8 cellular contexts compared by ENCODE assay signal in the genomic region with DNA sequence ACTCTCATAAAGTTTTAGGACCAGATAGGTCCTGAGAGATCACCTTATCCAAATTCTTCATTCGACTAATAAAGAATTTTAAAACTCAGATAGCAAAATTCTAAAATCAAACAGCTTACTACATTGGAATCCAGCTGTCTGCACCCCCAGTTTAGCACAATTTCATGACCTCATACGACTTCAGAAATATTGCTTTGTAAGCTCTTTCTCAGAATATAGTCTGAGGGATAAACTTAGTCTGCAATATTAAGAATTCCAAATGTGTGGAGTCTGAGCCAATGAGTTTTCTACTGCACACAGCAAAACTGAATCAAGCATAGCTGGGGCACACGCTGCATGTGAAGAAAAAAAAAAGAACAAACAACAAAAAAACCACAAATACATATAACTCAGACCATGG.
"Had no signal": no experiment of that assay in that cellular context is flagged by ENCODE, and none has a peak within 500 bp of the region (broad histone marks: within the 10 kb centered on the region; RNA-seq: fewer than 3 reads in every experiment).

No MANE protein-coding gene starts in this region.

- H3K4me1 Mint-ChIP-seq: IgD-negative memory B cell had no signal

- H3K4me2 ChIP-seq: KMS-11 had no signal

- H3K27me3 Mint-ChIP-seq: IgD-negative memory B cell had no signal

- ATAC-seq: K562 had no signal

- H3K4me3 ChIP-seq: K562 had no signal

- H3K27ac ChIP-seq: HL-60, KMS-11 had no signal

- H3K9ac ChIP-seq: KMS-11 had no signal

- DNase-seq: IMR-90, KBM-7, KG1 had no signal

- FAIRE-seq: HTR-8/SVneo, K562 had no signal

- H3K27ac Mint-ChIP-seq: IgD-negative memory B cell had no signal

- H3K4me3 Mint-ChIP-seq: IgD-negative memory B cell had no signal

- H3K36me3 Mint-ChIP-seq: IgD-negative memory B cell had no signal
